ENCODE assay signal across 8 cellular contexts in genomic region chr5:141878186-141878770, GRCh38. TPM values are rescaled to one million over a fixed set of nuclear protein-coding genes. Genes with fewer than 3 reads are reported as not detected.
DNase-seq lines count a peak whose midpoint lies in the region; ATAC-seq, FAIRE-seq and TF ChIP-seq lines count a peak whose summit lies in the region.

Gene PCDH1 (minus strand): TSS chr5:141878410. CDS start chr5:141878262, 148 bp downstream.

- H3K4me1 ChIP-seq in DND-41 (ENCODE audit: insufficient read depth, low read length) (peaks cover 11% of the 10 kb centered on the region), astrocyte (ENCODE audit: insufficient read depth, low read length) (peaks cover 24% of the 10 kb centered on the region), right atrium auricular region (peaks cover 0 to 71% of the 10 kb centered on the region in 2 donors), parathyroid adenoma (peaks cover 43% of the 10 kb centered on the region)

- no peak within 1 kb of the TSS for H3K27ac ChIP-seq in DND-41 (ENCODE audit: low read length)
- H3K27ac ChIP-seq in astrocyte (ENCODE audit: low read depth, low read length), result no peak within 1 kb of the TSS
- peak within 1 kb of the TSS; percentile 62 to 79 for H3K27ac ChIP-seq in right atrium auricular region
- peak within 1 kb of the TSS; percentile 99 for H3K27ac ChIP-seq in parathyroid adenoma

- H3K4me2 ChIP-seq in DND-41 (ENCODE audit: insufficient read depth, low read length) (0 out of 2 replicates have a peak within 1 kb of the TSS, but pooled peaks have one; percentile 3), astrocyte (ENCODE audit: low read length) (peak within 1 kb of the TSS; percentile 96), parathyroid adenoma (ENCODE audit: low read length) (peak within 1 kb of the TSS; percentile 92)

- H3K79me2 ChIP-seq in DND-41 (ENCODE audit: insufficient read depth, low read length) (no peaks in the 10 kb centered on the region), astrocyte (ENCODE audit: insufficient read depth, low read length) (no peaks in the 10 kb centered on the region), parathyroid adenoma (peaks cover 27% of the 10 kb centered on the region)

- no peaks in the 10 kb centered on the region for H3K36me3 ChIP-seq in DND-41 (ENCODE audit: insufficient read depth, low read length)
- no peaks in the 10 kb centered on the region for H3K36me3 ChIP-seq in astrocyte (ENCODE audit: insufficient read depth, low read length)
- H3K36me3 ChIP-seq in right atrium auricular region, result no peaks in the 10 kb centered on the region
- H3K36me3 ChIP-seq in parathyroid adenoma (ENCODE audit: control insufficient read depth, insufficient read depth, low read length), result no peaks in the 10 kb centered on the region

- H3K9ac ChIP-seq in DND-41 (ENCODE audit: low read depth, low read length), result no peak within 1 kb of the TSS
- peak within 1 kb of the TSS; percentile 41 for H3K9ac ChIP-seq in astrocyte (ENCODE audit: low read length)
- peak within 1 kb of the TSS; percentile 84 for H3K9ac ChIP-seq in parathyroid adenoma

- DNase-seq in DND-41, result no peak
- DNase-seq in NCI-H345 treated with DMSO at 0.1 percent for 48 hours (lab: John Stamatoyannopoulos, UW; ENCODE audit: unreplicated experiment), result peak; percentile 17
- DNase-seq in astrocyte (ENCODE audit: low read depth), result no peak
- no peak for DNase-seq in right atrium auricular region (ENCODE audit: low spot score)

- H4K20me1 ChIP-seq in DND-41 (ENCODE audit: insufficient read depth, low read length) (peaks cover 13% of the 10 kb centered on the region; the same call in 1 of the 2 replicates), astrocyte (ENCODE audit: insufficient read depth, low read length) (peaks cover 19% of the 10 kb centered on the region)

- FAIRE-seq in astrocyte (lab: Jason Lieb, UNC), result no peak

- H3K4me3 ChIP-seq in DND-41 (ENCODE audit: low read depth in 1 of 2, low read length in 2 of 2) (no peak within 1 kb of the TSS), astrocyte (ENCODE audit: insufficient read depth, low read depth, low read length) (peak within 1 kb of the TSS; percentile 46), right atrium auricular region (peak within 1 kb of the TSS; percentile 60 to 77), parathyroid adenoma (ENCODE audit: low read depth, low read length) (peak within 1 kb of the TSS; percentile 69)

- H3K27ac Mint-ChIP-seq in astrocyte (ENCODE audit: unreplicated experiment), result peak within 1 kb of the TSS; percentile 59

- TF ChIP-seq CTCF in DND-41 (IDR thresholded peaks at IDR 0.05; ENCODE audit: borderline replicate concordance, extremely low read depth, low read length, poor library complexity, severe bottlenecking) (no peak), astrocyte (IDR thresholded peaks at IDR 0.05; ENCODE audit: insufficient read depth, low read depth, low read length) (no peak), right atrium auricular region (IDR thresholded peaks at IDR 0.05) (no peak), parathyroid adenoma (IDR thresholded peaks at IDR 0.05) (no peak)

- peaks cover 22% of the 10 kb centered on the region for H3K27me3 ChIP-seq in DND-41 (ENCODE audit: insufficient read depth, low read length, poor library complexity)
- H3K27me3 ChIP-seq in astrocyte (ENCODE audit: insufficient read depth, low read length), result peaks cover 62% of the 10 kb centered on the region
- H3K27me3 ChIP-seq in right atrium auricular region, result peaks cover 16 to 27% of the 10 kb centered on the region in 2 donors
- H3K27me3 ChIP-seq in parathyroid adenoma (ENCODE audit: control insufficient read depth, insufficient read depth, low read length), result peaks cover 6% of the 10 kb centered on the region

- peaks cover 41% of the 10 kb centered on the region for H3K27me3 Mint-ChIP-seq in astrocyte (ENCODE audit: low read depth, unreplicated experiment)

- H3K9me3 ChIP-seq in DND-41 (ENCODE audit: insufficient read depth, low read length, severe bottlenecking) (no peaks in the 10 kb centered on the region), astrocyte (ENCODE audit: insufficient read depth, low read depth, low read length) (no peaks in the 10 kb centered on the region), right atrium auricular region (no peaks in the 10 kb centered on the region), parathyroid adenoma (ENCODE audit: control insufficient read depth, low read length) (no peaks in the 10 kb centered on the region)

- peaks cover 4% of the 10 kb centered on the region for H3K36me3 Mint-ChIP-seq in astrocyte (ENCODE audit: low read depth, unreplicated experiment)

- H3K4me1 Mint-ChIP-seq in astrocyte (ENCODE audit: low read depth, unreplicated experiment), result peaks cover 32% of the 10 kb centered on the region

- H3K4me3 Mint-ChIP-seq in astrocyte (ENCODE audit: unreplicated experiment), result peak within 1 kb of the TSS; percentile 79

- ATAC-seq in DND-41 (ENCODE audit: insufficient read depth, low read depth) (no peak), GM19023 (IDR thresholded peaks at IDR 0.05; ENCODE audit: unreplicated experiment) (no peak), HG02798 (IDR thresholded peaks at IDR 0.05; ENCODE audit: poor library complexity, unreplicated experiment) (no peak), HG02840 (IDR thresholded peaks at IDR 0.05; ENCODE audit: low FRiP score, unreplicated experiment) (no peak)

- no peaks in the 10 kb centered on the region for H3K9me3 Mint-ChIP-seq in astrocyte (ENCODE audit: unreplicated experiment)

- H2AFZ ChIP-seq in DND-41 (ENCODE audit: low read depth, low read length) (no peak within 1 kb of the TSS), astrocyte (ENCODE audit: low read depth, low read length) (peak within 1 kb of the TSS; percentile 65), parathyroid adenoma (peak within 1 kb of the TSS; percentile 96)

RNA-seq across cellular contexts. Expression of gene PCDH1, which starts in this region (rescaled TPM):
- total RNA-seq in astrocyte (9.1 and 11.5 TPM in 2 replicates), right atrium auricular region (10 to 100 TPM; 22.1 to 25.3 TPM)

Comparison
In these comparisons a context has a peak if more than half of its experiments do, and no peak if none do; other contexts are left out.
1. H3K27ac ChIP-seq: peak in right atrium auricular region (2 of 2) and parathyroid adenoma (single experiment); none in DND-41 (single experiment) and astrocyte (single experiment).
2. H3K4me2 ChIP-seq: peak in every context shown above with its lines; median percentile 96 in astrocyte; 92 in parathyroid adenoma; 3 in DND-41.
3. H3K4me3 ChIP-seq: peak in astrocyte (single experiment), right atrium auricular region (2 of 2) and parathyroid adenoma (single experiment); none in DND-41 (0 of 2).